8 cellular contexts compared by ENCODE assay signal in the genomic region with DNA sequence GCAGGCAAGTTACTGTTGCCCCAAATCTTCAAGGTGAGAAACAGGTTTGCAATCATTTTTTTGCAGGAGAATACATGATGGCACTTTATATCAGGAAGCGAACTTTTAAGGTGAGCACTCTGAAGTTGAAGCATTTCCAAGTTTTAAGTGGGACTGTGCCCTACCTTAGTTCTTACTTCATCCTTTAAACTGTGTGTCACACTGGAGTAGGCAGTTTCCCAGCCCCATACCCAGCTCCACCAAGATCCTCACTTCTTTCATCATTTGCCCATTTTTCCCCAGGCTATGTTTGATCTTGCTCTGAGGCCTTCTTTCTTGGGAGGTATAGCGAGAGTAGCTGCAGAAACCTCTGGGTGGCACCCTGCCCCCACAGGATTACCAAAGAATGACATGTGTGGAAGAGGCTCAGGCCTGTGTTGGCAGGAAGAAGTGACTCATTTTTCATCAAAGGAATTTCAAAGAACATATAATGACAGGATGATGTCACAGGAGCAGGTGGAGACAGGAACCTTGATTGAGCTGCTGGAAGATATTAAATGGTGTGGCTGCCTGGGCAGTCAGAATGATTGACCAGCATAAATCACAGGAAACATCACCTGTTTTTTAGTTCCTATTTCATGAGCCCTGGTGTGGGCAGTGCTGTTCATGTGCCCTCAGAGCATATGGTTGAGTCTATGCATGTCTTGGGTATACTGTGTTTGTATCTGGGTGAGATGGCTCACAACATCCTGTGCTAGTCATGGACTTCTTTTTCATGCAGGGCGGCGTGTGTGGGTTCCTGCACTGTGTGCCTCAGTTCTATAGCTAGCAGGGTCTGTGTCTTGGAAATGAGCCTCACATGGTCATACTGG. TPM values are rescaled to one million over a fixed set of nuclear protein-coding genes. Genes with fewer than 3 reads are reported as not detected.
DNase-seq lines count a peak whose midpoint lies in the region; ATAC-seq and TF ChIP-seq lines count a peak whose summit lies in the region.

No MANE protein-coding gene starts in this region.

- no peak overlapping the region for H3K4me3 Mint-ChIP-seq in osteocyte (ENCODE audit: unreplicated experiment)
- no peak overlapping the region for H3K4me3 Mint-ChIP-seq in type B pancreatic cell

- DNase-seq in Daoy (ENCODE audit: low read depth): peak; percentile 91
- peak; percentile 69 for DNase-seq in activated CD8-positive, alpha-beta memory T cell treated with anti-CD3 and anti-CD28 coated beads, Interleukin-2, amount 50 U/mL, for 24 hours (ENCODE audit: extremely low read depth)
- DNase-seq in esophagus squamous epithelium (lab: John Stamatoyannopoulos, UW): peak; percentile 22
- no peak for DNase-seq in osteocyte (ENCODE audit: extremely low spot score, unreplicated experiment)
- no peak for DNase-seq in type B pancreatic cell (ENCODE audit: extremely low spot score, unreplicated experiment)

- TF ChIP-seq POLR2A in esophagus squamous epithelium (IDR thresholded peaks at IDR 0.05): no peak

- no peaks in the 10 kb centered on the region for H3K9me2 ChIP-seq in OCI-LY1 (ENCODE audit: low read depth, low read length)

- H3K79me2 ChIP-seq in OCI-LY1 (ENCODE audit: insufficient read depth, low read length): no peaks in the 10 kb centered on the region

- intact Hi-C loops in esophagus squamous epithelium (cut with DNase I): no loop called here

- H3K9me3 ChIP-seq in OCI-LY1 (ENCODE audit: low read length) (no peaks in the 10 kb centered on the region; the same call in 1 of the 2 replicates), esophagus squamous epithelium (no peaks in the 10 kb centered on the region)

- H3K36me3 Mint-ChIP-seq in osteocyte (ENCODE audit: unreplicated experiment): peaks cover 4% of the 10 kb centered on the region
- H3K36me3 Mint-ChIP-seq in type B pancreatic cell: peaks cover 12% of the 10 kb centered on the region

- H3K36me3 ChIP-seq in OCI-LY1 (ENCODE audit: insufficient read depth, low read length): no peaks in the 10 kb centered on the region
- no peaks in the 10 kb centered on the region for H3K36me3 ChIP-seq in esophagus squamous epithelium

- H3F3A ChIP-seq in OCI-LY1 (ENCODE audit: insufficient read depth, low read length): no peaks in the 10 kb centered on the region

- no peaks in the 10 kb centered on the region for H4K20me1 ChIP-seq in OCI-LY1 (ENCODE audit: insufficient read depth, low read length)

- H3K4me2 ChIP-seq in OCI-LY1 (ENCODE audit: low read length): no peak overlapping the region

- TF ChIP-seq CTCF in OCI-LY1 (IDR thresholded peaks at IDR 0.05; ENCODE audit: low read length): peak; percentile 68
- peak in 5 of 6 experiments; percentile 35 to 74 (median 71) for TF ChIP-seq CTCF in esophagus squamous epithelium (IDR thresholded peaks at IDR 0.05)
- TF ChIP-seq CTCF in osteocyte (IDR thresholded peaks at IDR 0.05): peak; percentile 45
- peak; percentile 64 for TF ChIP-seq CTCF in type B pancreatic cell (conservative IDR thresholded peaks at IDR 0.05)

- no peak overlapping the region for H2AFZ ChIP-seq in OCI-LY1 (ENCODE audit: low read length)

- H3K27me3 ChIP-seq in OCI-LY1 (ENCODE audit: insufficient read depth, low read length) (no peaks in the 10 kb centered on the region; the same call in 1 of the 2 replicates), esophagus squamous epithelium (no peaks in the 10 kb centered on the region)

- H3K27ac ChIP-seq in OCI-LY1 (ENCODE audit: low read depth, low read length, poor library complexity, severe bottlenecking) (no peak overlapping the region), esophagus squamous epithelium (peak overlapping the region; percentile 75 to 83 (median 80))

- no peak overlapping the region for H3K4me3 ChIP-seq in OCI-LY1 (ENCODE audit: low read depth, low read length, poor library complexity, severe bottlenecking)
- no peak overlapping the region for H3K4me3 ChIP-seq in esophagus squamous epithelium

- H3K27me3 Mint-ChIP-seq in osteocyte (ENCODE audit: unreplicated experiment): no peaks in the 10 kb centered on the region
- H3K27me3 Mint-ChIP-seq in type B pancreatic cell: no peaks in the 10 kb centered on the region

- H3K9me3 Mint-ChIP-seq in osteocyte (ENCODE audit: unreplicated experiment): peaks cover 3% of the 10 kb centered on the region
- H3K9me3 Mint-ChIP-seq in type B pancreatic cell: no peaks in the 10 kb centered on the region

- H3K27ac Mint-ChIP-seq in osteocyte (ENCODE audit: unreplicated experiment) (peak overlapping the region; percentile 78), type B pancreatic cell (peak overlapping the region; percentile 80)

- no peak overlapping the region for H3K9ac ChIP-seq in OCI-LY1 (ENCODE audit: low read length)

- 22 to 24% methylated on average over 3 to 4 of the region's 4 CpGs for WGBS in esophagus squamous epithelium, 2 donors

- H3K4me1 ChIP-seq in OCI-LY1 (ENCODE audit: insufficient read depth, low read length, severe bottlenecking) (peaks cover 7% of the 10 kb centered on the region), esophagus squamous epithelium (peaks cover 15 to 50% (median 20%) of the 10 kb centered on the region in 3 donors)

- H3K4me1 Mint-ChIP-seq in osteocyte (ENCODE audit: unreplicated experiment) (peaks cover 61% of the 10 kb centered on the region), type B pancreatic cell (ENCODE audit: unreplicated experiment) (peaks cover 30% of the 10 kb centered on the region)

- ATAC-seq in HG03432 (IDR thresholded peaks at IDR 0.05; ENCODE audit: unreplicated experiment): peak; percentile 72
- ATAC-seq in GM21737 (IDR thresholded peaks at IDR 0.05; ENCODE audit: unreplicated experiment): no peak

RNA-seq across cellular contexts. Expression of gene MACF1, which starts 20.8 kb away (rescaled TPM):
- 117 and 127 TPM in 2 replicates for total RNA-seq in Daoy (2014; rRNA removed; shearing (Covaris generic))
- 100 to 1,000 TPM in 2 of 4 donors, 10 to 100 TPM in 2; 82.1 to 247 (median 154) TPM for total RNA-seq in esophagus squamous epithelium
- total RNA-seq in osteocyte: 431 and 452 TPM in 2 replicates
- total RNA-seq in type B pancreatic cell (ENCODE audit: low replicate concordance): 160 and 201 TPM in 2 replicates

Comparison
In these comparisons a context has a peak if more than half of its experiments do, and no peak if none do; other contexts are left out.
1. DNase-seq: peak in Daoy (single experiment), activated CD8-positive, alpha-beta memory T cell treated with anti-CD3 and anti-CD28 coated beads, Interleukin-2, amount 50 U/mL, for 24 hours (single experiment) and esophagus squamous epithelium (single experiment); none in osteocyte (single experiment) and type B pancreatic cell (single experiment).
2. Peak in every context shown above with its lines, with median percentiles within 50 percentile points of each other: CTCF ChIP-seq.